In genomic region chr1:110619412-110620249, GRCh38 we compare ENCODE assay signal across 8 cellular contexts. TPM values are rescaled to one million over a fixed set of nuclear protein-coding genes. Genes with fewer than 3 reads are reported as not detected.
DNase-seq lines count a peak whose midpoint lies in the region; ATAC-seq and TF ChIP-seq lines count a peak whose summit lies in the region.

No MANE protein-coding gene starts in this region.

- H3K27me3 Mint-ChIP-seq in stimulated activated memory B cell treated with anti-CD40 and anti-IgM and Interleukin-4, amounts not matched to agents 10 μg/mL and 1 μg/mL and 100 μg/mL, for 72 hours = no peaks in the 10 kb centered on the region

- TF ChIP-seq CTCF in OCI-LY3 (IDR thresholded peaks at IDR 0.05; ENCODE audit: low read depth, low read length) = peak; percentile 84

- no peaks in the 10 kb centered on the region for H4K20me1 ChIP-seq in OCI-LY3 (ENCODE audit: insufficient read depth, low read length)

- TF ChIP-seq POLR2A in erythroblast (IDR thresholded peaks at IDR 0.05; ENCODE audit: low read length) = no peak

- H3K36me3 ChIP-seq in HUES64 (ENCODE audit: insufficient read depth, low read length) = no peaks in the 10 kb centered on the region
- peaks cover 4% of the 10 kb centered on the region for H3K36me3 ChIP-seq in OCI-LY3 (replicated peaks; ENCODE audit: low read depth, low read length)

- H3K9me3 Mint-ChIP-seq in stimulated activated memory B cell treated with anti-CD40 and anti-IgM and Interleukin-4, amounts not matched to agents 10 μg/mL and 1 μg/mL and 100 μg/mL, for 72 hours = no peaks in the 10 kb centered on the region

- H3K4me3 Mint-ChIP-seq in stimulated activated memory B cell treated with anti-CD40 and anti-IgM and Interleukin-4, amounts not matched to agents 10 μg/mL and 1 μg/mL and 100 μg/mL, for 72 hours = peak overlapping the region; percentile 92

- no peaks in the 10 kb centered on the region for H3K36me3 Mint-ChIP-seq in stimulated activated memory B cell treated with anti-CD40 and anti-IgM and Interleukin-4, amounts not matched to agents 10 μg/mL and 1 μg/mL and 100 μg/mL, for 72 hours

- H3K9me3 ChIP-seq in HUES64 (ENCODE audit: insufficient read depth, low read depth, low read length) (no peaks in the 10 kb centered on the region), OCI-LY3 (ENCODE audit: insufficient read depth, low read length) (no peaks in the 10 kb centered on the region)

- H3K4me1 Mint-ChIP-seq in stimulated activated memory B cell treated with anti-CD40 and anti-IgM and Interleukin-4, amounts not matched to agents 10 μg/mL and 1 μg/mL and 100 μg/mL, for 72 hours = peaks cover 30% of the 10 kb centered on the region

- peak; percentile 66 for ATAC-seq in GM21515 (IDR thresholded peaks at IDR 0.05; ENCODE audit: unreplicated experiment)
- peak; percentile 92 for ATAC-seq in stimulated activated memory B cell treated with anti-CD40 and anti-IgM and Interleukin-4, amounts not matched to agents 10 μg/mL and 1 μg/mL and 100 μg/mL, for 72 hours

- WGBS in HUES64 = 7% methylated on average over 26 of the region's 27 CpGs

- H3K4me3 ChIP-seq in HUES64 (ENCODE audit: low read length) = peak overlapping the region; percentile 44
- H3K4me3 ChIP-seq in OCI-LY3 (ENCODE audit: low read length) = peak overlapping the region; percentile 85

- H2AFZ ChIP-seq in OCI-LY3 (ENCODE audit: low read depth, low read length) = peak overlapping the region; percentile 74; the same call in 1 of the 2 replicates

- H3K27ac Mint-ChIP-seq in stimulated activated memory B cell treated with anti-CD40 and anti-IgM and Interleukin-4, amounts not matched to agents 10 μg/mL and 1 μg/mL and 100 μg/mL, for 72 hours = peak overlapping the region; percentile 83

- no peak overlapping the region for H3K27ac ChIP-seq in HUES64 (ENCODE audit: low read depth, low read length)
- 0 out of 2 replicates have a peak overlapping the region, but pooled peaks have one; percentile 15 for H3K27ac ChIP-seq in OCI-LY3 (ENCODE audit: low read length)

- H3K4me1 ChIP-seq in HUES64 (ENCODE audit: insufficient read depth, low read length) (no peaks in the 10 kb centered on the region), OCI-LY3 (ENCODE audit: low read length) (peaks cover 8% of the 10 kb centered on the region)

- peaks cover 66% of the 10 kb centered on the region for H3K27me3 ChIP-seq in HUES64 (ENCODE audit: insufficient read depth, low read length)
- H3K27me3 ChIP-seq in OCI-LY3 (ENCODE audit: low read depth, low read length) = no peaks in the 10 kb centered on the region

- H3K4me2 ChIP-seq in OCI-LY3 (ENCODE audit: low read length) = peak overlapping the region; percentile 95

- H3K79me2 ChIP-seq in OCI-LY3 (ENCODE audit: low read length) = no peaks in the 10 kb centered on the region

- peak; percentile 85 for DNase-seq in DMS153 (lab: John Stamatoyannopoulos, UW)
- peak; percentile 84 for DNase-seq in activated T-cell treated with anti-CD3 and anti-CD28 coated beads for 48 hours (ENCODE audit: low read depth)
- DNase-seq in erythroblast (lab: John Stamatoyannopoulos, UW) = peak; percentile 73 to 85
- peak; percentile 70 for DNase-seq in myocyte (ENCODE audit: low read depth)

- H3K9ac ChIP-seq in HUES64 (ENCODE audit: low read depth, low read length) (no peak overlapping the region), OCI-LY3 (ENCODE audit: low read length) (peak overlapping the region; percentile 70)

RNA-seq across cellular contexts. Expression of gene KCNA2, which starts 13.5 kb away (rescaled TPM):
- 0.45 TPM for polyA plus RNA-seq in HUES64 (2013, experiment 1 of 2)
- polyA plus RNA-seq in HUES64 (2013, experiment 2 of 2) = 0.76 TPM
- 0.10 TPM in 1 of 2 replicates, not detected in the other for total RNA-seq in myocyte
- not detected for polyA plus RNA-seq in myocyte (2012)

RNA-seq across cellular contexts. Expression of gene KCNA3, which starts 55.1 kb away (rescaled TPM):
- polyA plus RNA-seq in HUES64 (2013, experiment 1 of 2) = 0.45 TPM
- polyA plus RNA-seq in HUES64 (2013, experiment 2 of 2) = 0.32 TPM
- total RNA-seq in myocyte = not detected in 2 replicates
- polyA plus RNA-seq in myocyte (2012) = not detected
